Comparison of ENCODE assay signal across 14 cellular contexts in genomic region chr20:44730441-44730840, GRCh38. TPM values are rescaled to one million over a fixed set of nuclear protein-coding genes. Genes with fewer than 3 reads are reported as not detected.
A peak's percentile ranks its signal among the peaks of the same experiment; 100 is the strongest.
DNase-seq lines count a peak whose midpoint lies in the region; ATAC-seq, FAIRE-seq and TF ChIP-seq lines count a peak whose summit lies in the region.
"Had no signal": no experiment of that assay in that cellular context is flagged by ENCODE, and none has a peak within 500 bp of the region (broad histone marks: within the 10 kb centered on the region; RNA-seq: fewer than 3 reads in every experiment).

No MANE protein-coding gene starts in this region.

- peak; percentile 0 for DNase-seq in left ventricle myocardium inferior
- DNase-seq in left ventricle myocardium superior, result no peak
- DNase-seq in SW480 (ENCODE audit: low spot score), result peak; percentile 48
- peak; percentile 76 for DNase-seq in fibroblast of the conjunctiva (ENCODE audit: low read depth)
- peak; percentile 55 for DNase-seq in urothelium cell line (ENCODE audit: low spot score)
- DNase-seq in cerebellum (ENCODE audit: low spot score), result no peak
- DNase-seq in progenitor cell of endocrine pancreas (ENCODE audit: low spot score, unreplicated experiment), result no peak
- DNase-seq: activated T-cell treated with anti-CD3 and anti-CD28 coated beads, Interleukin-2, amount 50 U/mL, for 4 hours; KG1; NCI-H526; nucleus accumbens; T-helper 9 cell had no signal

- no peaks in the 10 kb centered on the region for H3K36me3 Mint-ChIP-seq in progenitor cell of endocrine pancreas (ENCODE audit: insufficient read depth)

- H3K4me3 ChIP-seq in left ventricle myocardium inferior, result no peak overlapping the region

- H3K9me3 ChIP-seq in left ventricle myocardium inferior (replicated peaks), result no peaks in the 10 kb centered on the region

- no peaks in the 10 kb centered on the region for H3K27me3 ChIP-seq in left ventricle myocardium inferior (ENCODE audit: low read depth)

- H3K9me3 Mint-ChIP-seq in progenitor cell of endocrine pancreas (ENCODE audit: low read depth), result no peaks in the 10 kb centered on the region
- H3K9me3 Mint-ChIP-seq: activated T-cell treated with anti-CD3 and anti-CD28 coated beads, Interleukin-2, amount 50 U/mL, for 4 hours had no signal

- H3K27ac Mint-ChIP-seq in progenitor cell of endocrine pancreas, result no peak overlapping the region

- H3K4me3 Mint-ChIP-seq in progenitor cell of endocrine pancreas (ENCODE audit: low read depth), result no peak overlapping the region
- H3K4me3 Mint-ChIP-seq: activated T-cell treated with anti-CD3 and anti-CD28 coated beads, Interleukin-2, amount 50 U/mL, for 4 hours had no signal

- H3K4me1 ChIP-seq in left ventricle myocardium inferior, result peaks cover 51% of the 10 kb centered on the region

- ATAC-seq in left ventricle myocardium superior, result no peak
- no peak for ATAC-seq in HG03432 (IDR thresholded peaks at IDR 0.05; ENCODE audit: unreplicated experiment)
- ATAC-seq: activated T-cell treated with anti-CD3 and anti-CD28 coated beads, Interleukin-2, amount 50 U/mL, for 4 hours had no signal

- peaks cover 11% of the 10 kb centered on the region for H3K4me1 Mint-ChIP-seq in progenitor cell of endocrine pancreas (ENCODE audit: low read depth)

- H3K27me3 Mint-ChIP-seq in progenitor cell of endocrine pancreas, result peaks cover 15% of the 10 kb centered on the region

- H3K27ac ChIP-seq in left ventricle myocardium inferior (replicated peaks), result peak overlapping the region; percentile 81

- FAIRE-seq in urothelium cell line (lab: Jason Lieb, UNC), result peak; percentile 35
- FAIRE-seq: colon had no signal

- no peak for TF ChIP-seq CTCF in left ventricle myocardium inferior (IDR thresholded peaks at IDR 0.05; ENCODE audit: borderline replicate concordance)
- no peak for TF ChIP-seq CTCF in progenitor cell of endocrine pancreas (IDR thresholded peaks at IDR 0.05; ENCODE audit: unreplicated experiment)

- no peaks in the 10 kb centered on the region for H3K36me3 ChIP-seq in left ventricle myocardium inferior

- intact Hi-C loops in left ventricle myocardium inferior (cut with micrococcal nuclease) (no loop called here), left ventricle myocardium superior (cut with micrococcal nuclease) (no loop called here)

RNA-seq across cellular contexts. Expression of gene KCNK15, which starts 15.2 kb away (rescaled TPM):
- total RNA-seq in left ventricle myocardium inferior (0.33 TPM), left ventricle myocardium superior (0.25 TPM), cerebellum (0.27 TPM), progenitor cell of endocrine pancreas (0.22 and 0.27 TPM in 2 replicates)

RNA-seq across cellular contexts. Expression of gene CCN5, which starts 15.3 kb away (rescaled TPM):
- total RNA-seq in left ventricle myocardium inferior, result 37.0 TPM
- total RNA-seq in left ventricle myocardium superior, result 19.5 TPM
- not detected for total RNA-seq in cerebellum
- not detected in 2 replicates for total RNA-seq in progenitor cell of endocrine pancreas

Comparison
In these comparisons a context has a peak if more than half of its experiments do, and no peak if none do; other contexts are left out.
1. DNase-seq: peak in left ventricle myocardium inferior (single experiment), SW480 (single experiment), fibroblast of the conjunctiva (single experiment) and urothelium cell line (single experiment); none in left ventricle myocardium superior (single experiment), cerebellum (single experiment) and progenitor cell of endocrine pancreas (single experiment).
2. RNA of gene CCN5, which starts 15.3 kb away (total RNA-seq): 37.0 TPM in left ventricle myocardium inferior (single experiment) and 19.5 TPM in left ventricle myocardium superior (single experiment); not detected in cerebellum (single experiment) and not detected in progenitor cell of endocrine pancreas; every median in the first group is over 10 times any median in the second.